ENCODE assay signal across 16 cellular contexts in genomic region chr1:205963352-205963751, GRCh38. TPM values are rescaled to one million over a fixed set of nuclear protein-coding genes. Genes with fewer than 3 reads are reported as not detected.
A peak's percentile ranks its signal among the peaks of the same experiment; 100 is the strongest.
DNase-seq lines count a peak whose midpoint lies in the region; ATAC-seq, FAIRE-seq and TF ChIP-seq lines count a peak whose summit lies in the region.
"Had no signal": no experiment of that assay in that cellular context is flagged by ENCODE, and none has a peak within 500 bp of the region (broad histone marks: within the 10 kb centered on the region; RNA-seq: fewer than 3 reads in every experiment).

No MANE protein-coding gene starts in this region.

- DNase-seq in AG08396 (ENCODE audit: low spot score) (peak; percentile 37), H54 (ENCODE audit: insufficient read length, low spot score) (peak; percentile 87), T1000 (lab: John Stamatoyannopoulos, UW) (peak; percentile 62), fibroblast of villous mesenchyme (ENCODE audit: low read depth) (peak; percentile 33), retina (no peak), NCI-H69 (lab: John Stamatoyannopoulos, UW) (no peak)
- DNase-seq in CD4-positive, alpha-beta T cell = no peak
- DNase-seq: activated CD8-positive, alpha-beta memory T cell treated with anti-CD3 and anti-CD28 coated beads for 24 hours; activated naive CD4-positive, alpha-beta T cell treated with anti-CD3 and anti-CD28 coated beads for 36 hours; CD8-positive, alpha-beta T cell; stimulated activated CD4-positive, alpha-beta T cell treated with anti-CD3 and anti-CD28 coated beads, Interleukin-4, amount 100 ng/mL, for 4 hours; T-helper 2 cell had no signal

- no peaks in the 10 kb centered on the region for H3K9me3 ChIP-seq in CD4-positive, alpha-beta T cell (ENCODE audit: control insufficient read depth, low read length)
- H3K9me3 ChIP-seq: psoas muscle had no signal

- no peaks in the 10 kb centered on the region for H3K36me3 Mint-ChIP-seq in CD4-positive, alpha-beta T cell (ENCODE audit: low read depth)
- H3K36me3 Mint-ChIP-seq: CD8-positive, alpha-beta T cell had no signal

- H3K27ac ChIP-seq in CD4-positive, alpha-beta T cell (ENCODE audit: low read depth, low read length) = no peak overlapping the region
- H3K27ac ChIP-seq: psoas muscle had no signal

- H3K27me3 Mint-ChIP-seq in CD4-positive, alpha-beta T cell = peaks cover 19% of the 10 kb centered on the region

- no peak overlapping the region for H3K27ac Mint-ChIP-seq in CD4-positive, alpha-beta T cell
- H3K27ac Mint-ChIP-seq: CD8-positive, alpha-beta T cell; stimulated activated naive CD8-positive, alpha-beta T cell treated with anti-CD3 and anti-CD28 coated beads, Interleukin-15, Interleukin-2, amounts not matched to agents 100 ng/mL and 50 ng/mL, for 24 hours had no signal

- H3K4me3 ChIP-seq in fibroblast of villous mesenchyme (ENCODE audit: low read depth, low read length) = no peak overlapping the region
- H3K4me3 ChIP-seq: psoas muscle had no signal

- no peak for TF ChIP-seq POLR2A in H54 (IDR thresholded peaks at IDR 0.05; ENCODE audit: low read depth, low read length)

- no peak for ATAC-seq in HG03095 (IDR thresholded peaks at IDR 0.05; ENCODE audit: unreplicated experiment)
- no peak for ATAC-seq in CD4-positive, alpha-beta T cell (ENCODE audit: poor library complexity)
- ATAC-seq: CD8-positive, alpha-beta T cell had no signal

- no peaks in the 10 kb centered on the region for H3K27me3 ChIP-seq in CD4-positive, alpha-beta T cell (ENCODE audit: control insufficient read depth, insufficient read depth, low read length)

- H3K4me3 Mint-ChIP-seq in CD4-positive, alpha-beta T cell = no peak overlapping the region
- H3K4me3 Mint-ChIP-seq: activated naive CD4-positive, alpha-beta T cell treated with anti-CD3 and anti-CD28 coated beads for 36 hours; CD8-positive, alpha-beta T cell; stimulated activated naive CD8-positive, alpha-beta T cell treated with anti-CD3 and anti-CD28 coated beads, Interleukin-15, Interleukin-2, amounts not matched to agents 100 ng/mL and 50 ng/mL, for 24 hours had no signal

- H3K9me3 Mint-ChIP-seq in CD4-positive, alpha-beta T cell = no peaks in the 10 kb centered on the region
- H3K9me3 Mint-ChIP-seq: activated naive CD4-positive, alpha-beta T cell treated with anti-CD3 and anti-CD28 coated beads for 36 hours; CD8-positive, alpha-beta T cell; stimulated activated naive CD8-positive, alpha-beta T cell treated with anti-CD3 and anti-CD28 coated beads, Interleukin-15, Interleukin-2, amounts not matched to agents 100 ng/mL and 50 ng/mL, for 24 hours had no signal

- no peaks in the 10 kb centered on the region for H3K4me1 Mint-ChIP-seq in CD4-positive, alpha-beta T cell (ENCODE audit: low read depth)

- POLR2A ChIA-PET in CD4-positive, alpha-beta T cell (lab: Charles Lee) = no interaction called here

- CTCF ChIA-PET in CD4-positive, alpha-beta T cell (lab: Charles Lee) = interaction anchor here (1.6 kb wide), 1 partner anchor 14 kb away, joined by 5 read pairs; no protein-coding TSS in a partner anchor

- intact Hi-C loops in CD4-positive, alpha-beta T cell (cut with DNase I, micrococcal nuclease) = no loop called here

- no peak for FAIRE-seq in H54 (lab: Jason Lieb, UNC)

- TF ChIP-seq CTCF in fibroblast of villous mesenchyme (IDR thresholded peaks at IDR 0.05; ENCODE audit: insufficient read depth, low read depth, low read length) = no peak
- no peak for TF ChIP-seq CTCF in CD4-positive, alpha-beta T cell (IDR thresholded peaks at IDR 0.05)

RNA-seq across cellular contexts. Expression of gene SLC26A9, which starts 20.1 kb away (rescaled TPM):
- total RNA-seq in fibroblast of villous mesenchyme = not detected in 2 replicates
- total RNA-seq in CD4-positive, alpha-beta T cell = not detected
- total RNA-seq: activated naive CD4-positive, alpha-beta T cell treated with anti-CD3 and anti-CD28 coated beads for 36 hours; CD8-positive, alpha-beta T cell; OCI-LY7 had no signal

RNA-seq across cellular contexts. Expression of gene RAB7B, which starts 39.8 kb away (rescaled TPM):
- 4.2 and 5.2 TPM in 2 replicates for total RNA-seq in fibroblast of villous mesenchyme
- under 1 TPM in 1 of 2 experiments, not detected in 1; 0.08 TPM for total RNA-seq in CD4-positive, alpha-beta T cell
- total RNA-seq: activated naive CD4-positive, alpha-beta T cell treated with anti-CD3 and anti-CD28 coated beads for 36 hours; CD8-positive, alpha-beta T cell; OCI-LY7 had no signal

Comparison
In these comparisons a context has a peak if more than half of its experiments do, and no peak if none do; other contexts are left out.
1. DNase-seq: peak in AG08396 (single experiment), H54 (single experiment), T1000 (single experiment) and fibroblast of villous mesenchyme (single experiment); none in retina (single experiment), NCI-H69 (single experiment) and CD4-positive, alpha-beta T cell (0 of 10).